ENCODE assay signal across 10 cellular contexts in genomic region chr1:29415156-29415830, GRCh38.
DNase-seq lines count a peak whose midpoint lies in the region; ATAC-seq and TF ChIP-seq lines count a peak whose summit lies in the region.
"Had no signal": no experiment of that assay in that cellular context is flagged by ENCODE, and none has a peak within 500 bp of the region (broad histone marks: within the 10 kb centered on the region; RNA-seq: fewer than 3 reads in every experiment).

No MANE protein-coding gene starts in this region.

- H3K27me3 ChIP-seq in OCI-LY3 (ENCODE audit: low read depth, low read length): no peaks in the 10 kb centered on the region
- H3K27me3 ChIP-seq in esophagus muscularis mucosa: peaks cover 0 to 41% (median 0%) of the 10 kb centered on the region in 4 donors
- H3K27me3 ChIP-seq: adrenal gland had no signal

- no peak for TF ChIP-seq EP300 in esophagus muscularis mucosa (IDR thresholded peaks at IDR 0.05)

- H3K9me3 ChIP-seq in OCI-LY3 (ENCODE audit: insufficient read depth, low read length) (no peaks in the 10 kb centered on the region), esophagus muscularis mucosa (no peaks in the 10 kb centered on the region)
- H3K9me3 ChIP-seq: adrenal gland, prostate gland had no signal

- no peak for ATAC-seq in HG02642 (IDR thresholded peaks at IDR 0.05; ENCODE audit: poor library complexity, unreplicated experiment)

- 40% methylated on average over 9 of the region's 9 CpGs for WGBS in esophagus muscularis mucosa

- H3K9ac ChIP-seq in OCI-LY3 (ENCODE audit: low read length): no peak overlapping the region

- no peaks in the 10 kb centered on the region for H3K79me2 ChIP-seq in OCI-LY3 (ENCODE audit: low read length)

- intact Hi-C loops in esophagus muscularis mucosa (cut with DNase I): no loop called here

- DNase-seq in COLO668 (lab: John Stamatoyannopoulos, UW; ENCODE audit: unreplicated experiment): peak; percentile 45
- peak; percentile 28 for DNase-seq in HPDE6-E6E7 (ENCODE audit: extremely low spot score)
- peak; percentile 75 for DNase-seq in iPS-NIHi11 (ENCODE audit: low spot score)
- DNase-seq in esophagus muscularis mucosa (ENCODE audit: extremely low spot score): no peak
- no peak for DNase-seq in cerebellar nuclear complex (lab: John Stamatoyannopoulos, UW)
- DNase-seq in OCI-M1 (lab: John Stamatoyannopoulos, UW): no peak
- DNase-seq: adrenal gland had no signal

- H3K36me3 ChIP-seq in OCI-LY3 (replicated peaks; ENCODE audit: low read depth, low read length) (no peaks in the 10 kb centered on the region), esophagus muscularis mucosa (no peaks in the 10 kb centered on the region)
- H3K36me3 ChIP-seq: adrenal gland, prostate gland had no signal

- H3K4me3 ChIP-seq in OCI-LY3 (ENCODE audit: low read length): no peak overlapping the region
- no peak overlapping the region for H3K4me3 ChIP-seq in esophagus muscularis mucosa
- H3K4me3 ChIP-seq: adrenal gland, prostate gland had no signal

- H3K27ac ChIP-seq in OCI-LY3 (ENCODE audit: low read length) (no peak overlapping the region), esophagus muscularis mucosa (replicated peaks in 1 of 4) (no peak overlapping the region)
- H3K27ac ChIP-seq: prostate gland had no signal

- no peak for TF ChIP-seq POLR2A in esophagus muscularis mucosa (IDR thresholded peaks at IDR 0.05; ENCODE audit: low read depth)

- H2AFZ ChIP-seq in OCI-LY3 (ENCODE audit: low read depth, low read length): no peak overlapping the region

- no peaks in the 10 kb centered on the region for H3K4me1 ChIP-seq in OCI-LY3 (ENCODE audit: low read length)
- H3K4me1 ChIP-seq in esophagus muscularis mucosa: peaks cover 0 to 13% (median 2%) of the 10 kb centered on the region in 4 donors
- H3K4me1 ChIP-seq: adrenal gland, prostate gland had no signal

- TF ChIP-seq CTCF in OCI-LY3 (IDR thresholded peaks at IDR 0.05; ENCODE audit: low read depth, low read length) (peak; percentile 16), esophagus muscularis mucosa (IDR thresholded peaks at IDR 0.05) (no peak)

- H3K4me2 ChIP-seq in OCI-LY3 (ENCODE audit: low read length): no peak overlapping the region

- H4K20me1 ChIP-seq in OCI-LY3 (ENCODE audit: insufficient read depth, low read length): no peaks in the 10 kb centered on the region

Comparison
In these comparisons a context has a peak if more than half of its experiments do, and no peak if none do; other contexts are left out.
1. DNase-seq: peak in COLO668 (single experiment), HPDE6-E6E7 (single experiment) and iPS-NIHi11 (single experiment); none in esophagus muscularis mucosa (single experiment), cerebellar nuclear complex (0 of 2) and OCI-M1 (single experiment).